In the genomic region with DNA sequence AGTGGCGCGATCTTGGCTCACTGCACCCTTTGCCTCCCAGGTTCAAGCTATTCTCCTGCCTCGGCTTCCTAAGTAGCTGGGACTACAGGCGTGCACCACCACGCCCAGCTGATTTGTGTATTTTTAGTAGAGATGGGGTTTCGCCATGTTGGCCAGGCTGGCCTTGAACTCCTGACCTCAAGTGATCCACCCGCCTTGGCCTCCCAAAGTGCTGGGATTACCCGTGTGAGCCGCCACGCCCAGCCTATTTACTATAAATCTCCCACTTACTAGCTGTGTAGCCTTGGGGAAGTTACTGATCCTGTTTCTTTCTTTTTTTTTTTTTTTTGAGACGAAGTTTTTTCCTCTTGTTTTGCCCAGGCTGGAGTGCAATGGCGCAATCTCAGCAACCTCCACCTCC, we compare ENCODE assay signal across 7 cellular contexts. TPM values are rescaled to one million over a fixed set of nuclear protein-coding genes. Genes with fewer than 3 reads are reported as not detected.
DNase-seq lines count a peak whose midpoint lies in the region; ATAC-seq and TF ChIP-seq lines count a peak whose summit lies in the region.
"Not testable (repeated sequence)": the region's sequence is repeated elsewhere in the genome, so short reads cannot be mapped to it uniquely, and the experiment has no call there.

No MANE protein-coding gene starts in this region.

- CTCF ChIA-PET in HEK293 (lab: Yijun Ruan, JAX), result interaction anchor here (0.6 to 1.7 kb wide), 4 partner anchors 11 to 1331 kb away, joined by 3 to 4 read pairs (median 3); no protein-coding TSS in a partner anchor

- not testable (repeated sequence) for TF ChIP-seq CTCF in HEK293 (tag by site-specific recombination; IDR thresholded peaks at IDR 0.05); mucosa of descending colon (IDR thresholded peaks at IDR 0.05); parathyroid adenoma (IDR thresholded peaks at IDR 0.05)

- H3K9me3 Mint-ChIP-seq in activated T-cell treated with anti-CD3 and anti-CD28 coated beads, Interleukin-2, amount 50 U/mL, for 4 hours; activated naive CD4-positive, alpha-beta T cell treated with anti-CD3 and anti-CD28 coated beads, Interleukin-2, amount 50 U/mL, for 24 hours; central memory CD8-positive, alpha-beta T cell: not testable (repeated sequence)

- H3K27me3 ChIP-seq in parathyroid adenoma (ENCODE audit: control insufficient read depth, insufficient read depth, low read length), result not testable (repeated sequence)

- peak overlapping the region; percentile 90 for H2AFZ ChIP-seq in parathyroid adenoma

- not testable (repeated sequence) for H3K36me3 ChIP-seq in HEK293 (ENCODE audit: control insufficient read depth in 2 of 2, insufficient read depth in 1 of 2, low read length in 2 of 2); mucosa of descending colon (ENCODE audit: low read depth); parathyroid adenoma (ENCODE audit: control insufficient read depth, insufficient read depth, low read length)

- POLR2A ChIA-PET in HEK293 (lab: Yijun Ruan, JAX), result interaction anchor here (0.7 to 3.2 kb wide), 3 partner anchors 108 to 355 kb away, joined by 3 to 20 read pairs (median 4); a partner anchor contains a TSS

- H3K27ac ChIP-seq in HEK293 (ENCODE audit: extremely low read depth, low read depth, low read length); parathyroid adenoma: not testable (repeated sequence)

- not testable (repeated sequence) for H3K9ac ChIP-seq in parathyroid adenoma

- peak overlapping the region; percentile 39 for H3K27ac Mint-ChIP-seq in T-helper 17 cell
- H3K27ac Mint-ChIP-seq in activated naive CD4-positive, alpha-beta T cell treated with anti-CD3 and anti-CD28 coated beads, Interleukin-2, amount 50 U/mL, for 24 hours; central memory CD8-positive, alpha-beta T cell (ENCODE audit: low read depth): not testable (repeated sequence)

- H3K4me2 ChIP-seq in parathyroid adenoma (ENCODE audit: low read length), result not testable (repeated sequence)

- not testable (repeated sequence) for ATAC-seq in T-helper 17 cell; activated T-cell treated with anti-CD3 and anti-CD28 coated beads, Interleukin-2, amount 50 U/mL, for 4 hours; central memory CD8-positive, alpha-beta T cell (replicated peaks; ENCODE audit: extremely low read depth, poor library complexity, severe bottlenecking); mucosa of descending colon

- peaks cover 13% of the 10 kb centered on the region for H3K79me2 ChIP-seq in parathyroid adenoma

- H3K4me3 ChIP-seq in HEK293 (ENCODE audit: low read depth, low read length); mucosa of descending colon; parathyroid adenoma (ENCODE audit: low read depth, low read length): not testable (repeated sequence)

- not testable (repeated sequence) for H3K36me3 Mint-ChIP-seq in T-helper 17 cell (ENCODE audit: low read depth); activated T-cell treated with anti-CD3 and anti-CD28 coated beads, Interleukin-2, amount 50 U/mL, for 4 hours (ENCODE audit: insufficient read depth)
- peaks cover 16% of the 10 kb centered on the region for H3K36me3 Mint-ChIP-seq in activated naive CD4-positive, alpha-beta T cell treated with anti-CD3 and anti-CD28 coated beads, Interleukin-2, amount 50 U/mL, for 24 hours
- H3K36me3 Mint-ChIP-seq in central memory CD8-positive, alpha-beta T cell (ENCODE audit: insufficient read depth), result peaks cover 15% of the 10 kb centered on the region

- peaks cover 20% of the 10 kb centered on the region for H3K4me1 Mint-ChIP-seq in T-helper 17 cell
- peaks cover 21% of the 10 kb centered on the region for H3K4me1 Mint-ChIP-seq in activated T-cell treated with anti-CD3 and anti-CD28 coated beads, Interleukin-2, amount 50 U/mL, for 4 hours (ENCODE audit: low read depth)
- peaks cover 28% of the 10 kb centered on the region for H3K4me1 Mint-ChIP-seq in activated naive CD4-positive, alpha-beta T cell treated with anti-CD3 and anti-CD28 coated beads, Interleukin-2, amount 50 U/mL, for 24 hours
- peaks cover 23% of the 10 kb centered on the region for H3K4me1 Mint-ChIP-seq in central memory CD8-positive, alpha-beta T cell

- H3K27me3 Mint-ChIP-seq in T-helper 17 cell; activated T-cell treated with anti-CD3 and anti-CD28 coated beads, Interleukin-2, amount 50 U/mL, for 4 hours (ENCODE audit: low read depth); activated naive CD4-positive, alpha-beta T cell treated with anti-CD3 and anti-CD28 coated beads, Interleukin-2, amount 50 U/mL, for 24 hours; central memory CD8-positive, alpha-beta T cell: not testable (repeated sequence)

- intact Hi-C loops in mucosa of descending colon (cut with DNase I, micrococcal nuclease), result not testable (repeated sequence)

- peak overlapping the region; percentile 31 for H3K4me3 Mint-ChIP-seq in T-helper 17 cell
- peak overlapping the region; percentile 16 for H3K4me3 Mint-ChIP-seq in activated T-cell treated with anti-CD3 and anti-CD28 coated beads, Interleukin-2, amount 50 U/mL, for 4 hours
- H3K4me3 Mint-ChIP-seq in activated naive CD4-positive, alpha-beta T cell treated with anti-CD3 and anti-CD28 coated beads, Interleukin-2, amount 50 U/mL, for 24 hours, result peak overlapping the region; percentile 30
- peak overlapping the region; percentile 41 for H3K4me3 Mint-ChIP-seq in central memory CD8-positive, alpha-beta T cell

- DNase-seq in T-helper 17 cell; activated T-cell treated with anti-CD3 and anti-CD28 coated beads, Interleukin-2, amount 50 U/mL, for 4 hours; central memory CD8-positive, alpha-beta T cell (ENCODE audit: low spot score in 2 of 2): not testable (repeated sequence)
- DNase-seq in mucosa of descending colon, result peak; percentile 42 to 54 (median 50)

- not testable (repeated sequence) for H3K4me1 ChIP-seq in HEK293 (ENCODE audit: control insufficient read depth, insufficient read depth, low read length); parathyroid adenoma
- peaks cover 23% of the 10 kb centered on the region for H3K4me1 ChIP-seq in mucosa of descending colon (ENCODE audit: low read depth)

- H3K9me3 ChIP-seq in HEK293 (ENCODE audit: control insufficient read depth, insufficient read depth, low read depth, low read length); T-helper 17 cell (ENCODE audit: control insufficient read depth, low read length, poor library complexity, severe bottlenecking); mucosa of descending colon; parathyroid adenoma (ENCODE audit: control insufficient read depth, low read length): not testable (repeated sequence)

TF ChIP-seq in HEK293, 187 proteins besides CTCF, POLR2A, EP300 and RAD21:
- TF ChIP-seq KLF1 (tag by site-specific recombination; IDR thresholded peaks at IDR 0.05), result peak; percentile 36

RNA-seq across cellular contexts. Expression of a gene that starts 1.3 kb away (rescaled TPM):
- total RNA-seq in T-helper 17 cell, result 10 to 100 TPM; 63.3 to 66.3 TPM
- total RNA-seq in activated T-cell treated with anti-CD3 and anti-CD28 coated beads, Interleukin-2, amount 50 U/mL, for 4 hours, result 100 to 1,000 TPM; 105 to 108 (median 106) TPM
- 10 to 100 TPM; 29.8 to 34.0 (median 33.3) TPM for total RNA-seq in mucosa of descending colon
